ENCODE assay signal across 34 cellular contexts in genomic region chr2:81181845-81182244, GRCh38.
"Had no signal": no experiment of that assay in that cellular context is flagged by ENCODE, and none has a peak within 500 bp of the region (broad histone marks: within the 10 kb centered on the region; RNA-seq: fewer than 3 reads in every experiment).

No MANE protein-coding gene starts in this region.

- H3K36me3 ChIP-seq: adrenal gland, ascending aorta, brain microvascular endothelial cell, breast epithelium, cardiac muscle cell had no signal

- H3K4me3 ChIP-seq: adrenal gland, ascending aorta, body of pancreas, breast epithelium, cardiac muscle cell had no signal

- DNase-seq: activated effector memory CD4-positive, alpha-beta T cell treated with anti-CD3 and anti-CD28 coated beads, Interleukin-2, amount 50 U/mL, for 16 hours; activated effector memory CD4-positive, alpha-beta T cell treated with Interleukin-2 at 50 U/mL for 16 hours; activated gamma-delta T cell; activated gamma-delta T cell treated with Interleukin-2 at 50 U/mL for 16 hours; activated naive CD4-positive, alpha-beta T cell; activated naive CD4-positive, alpha-beta T cell treated with anti-CD3 and anti-CD28 coated beads for 36 hours; activated naive CD4-positive, alpha-beta T cell treated with anti-CD3 and anti-CD28 coated beads, Interleukin-2, amount 10 ng/mL, durations not matched to agents 7 days and 5 days; activated naive CD4-positive, alpha-beta T cell treated with anti-CD3 and anti-CD28 coated beads, Interleukin-2, amount 50 U/mL, for 16 hours; activated naive CD4-positive, alpha-beta T cell treated with Interleukin-2 at 50 U/mL for 16 hours; activated naive CD8-positive, alpha-beta T cell treated with anti-CD3 and anti-CD28 coated beads for 36 hours; activated naive CD8-positive, alpha-beta T cell treated with anti-CD3 and anti-CD28 coated beads, Interleukin-2, amount 10 ng/mL, durations not matched to agents 7 days and 5 days; activated naive CD8-positive, alpha-beta T cell treated with anti-CD3 and anti-CD28 coated beads, Interleukin-2, amount 50 U/mL, for 24 hours; activated T-cell treated with anti-CD3 and anti-CD28 coated beads, Interleukin-2, amount 50 U/mL, for 1 hour; activated T-cell treated with anti-CD3 and anti-CD28 coated beads, Interleukin-2, amount 50 U/mL, for 24 hours; activated T-cell treated with anti-CD3 and anti-CD28 coated beads, Interleukin-2, amount 50 U/mL, for 4 hours; activated T-cell treated with anti-CD3 and anti-CD28 coated beads, Interleukin-2, amount 50 U/mL, for 48 hours; activated T-cell treated with anti-CD3 and anti-CD28 coated beads, Interleukin-2, amount 50 U/mL, for 72 hours; adrenal gland; amniotic stem cell; amygdala; anterior cingulate cortex; aorta; body of pancreas; brain microvascular endothelial cell; caudate nucleus; central memory CD4-positive, alpha-beta T cell; cerebellar nuclear complex had no signal

- H3K4me1 ChIP-seq: adrenal gland, ascending aorta, body of pancreas, breast epithelium had no signal

- H3K27me3 ChIP-seq: adrenal gland, ascending aorta, body of pancreas, brain microvascular endothelial cell, breast epithelium, cardiac muscle cell had no signal

- ATAC-seq: activated naive CD4-positive, alpha-beta T cell treated with anti-CD3 and anti-CD28 coated beads, Interleukin-2, amount 50 U/mL, for 72 hours; activated naive CD8-positive, alpha-beta T cell treated with anti-CD3 and anti-CD28 coated beads, Interleukin-2, amount 50 U/mL, for 24 hours; activated T-cell treated with anti-CD3 and anti-CD28 coated beads, Interleukin-2, amount 50 U/mL, for 4 hours; activated T-cell treated with anti-CD3 and anti-CD28 coated beads, Interleukin-2, amount 50 U/mL, for 72 hours; activated T-helper 17 cell treated with anti-CD3 and anti-CD28 coated beads, Interleukin-2, amount 50 U/mL, for 72 hours; body of pancreas had no signal

- H3K9me3 ChIP-seq: adrenal gland, ascending aorta, body of pancreas, breast epithelium had no signal

- FAIRE-seq: astrocyte, bronchial epithelial cell had no signal

- H3K27ac ChIP-seq: adrenal gland, ascending aorta, body of pancreas, brain microvascular endothelial cell, breast epithelium, cardiac muscle cell had no signal
